24 cellular contexts compared by ENCODE assay signal in genomic region chr13:51500687-51501086, GRCh38.
"Had no signal": no experiment of that assay in that cellular context is flagged by ENCODE, and none has a peak within 500 bp of the region (broad histone marks: within the 10 kb centered on the region; RNA-seq: fewer than 3 reads in every experiment).

No MANE protein-coding gene starts in this region.

- H3K4me1 ChIP-seq: foreskin keratinocyte, lower lobe of right lung, parathyroid adenoma, psoas muscle, spleen had no signal

- H3K27me3 ChIP-seq: adrenal gland, brain microvascular endothelial cell, foreskin keratinocyte, spleen had no signal

- H3K9me3 ChIP-seq: heart right ventricle, lower lobe of right lung, psoas muscle, spleen, thoracic aorta had no signal

- H3K36me3 ChIP-seq: adrenal gland, brain microvascular endothelial cell, heart right ventricle, lower lobe of right lung, spleen, thoracic aorta had no signal

- H3K9ac ChIP-seq: parathyroid adenoma had no signal

- DNase-seq: activated CD4-positive, alpha-beta memory T cell treated with anti-CD3 and anti-CD28 coated beads for 36 hours; activated CD4-positive, alpha-beta T cell treated with anti-CD3 and anti-CD28 coated beads, Interleukin-2, amount 10 ng/mL, durations not matched to agents 24 days and 14 days; activated CD4-positive, CD25-positive, alpha-beta regulatory T cell treated with anti-CD3 and anti-CD28 coated beads, Interleukin-2, amount 50 U/mL, for 72 hours; activated CD8-positive, alpha-beta memory T cell treated with anti-CD3 and anti-CD28 coated beads, Interleukin-2, amount 50 U/mL, for 4 hours; activated effector memory CD4-positive, alpha-beta T cell treated with Interleukin-2 at 50 U/mL for 16 hours; activated naive CD4-positive, alpha-beta T cell treated with Interleukin-2 at 50 U/mL for 16 hours; activated naive CD8-positive, alpha-beta T cell treated with anti-CD3 and anti-CD28 coated beads for 36 hours; activated T-cell treated with anti-CD3 and anti-CD28 coated beads, Interleukin-2, amount 50 U/mL, for 4 hours; adrenal gland; aorta; brain microvascular endothelial cell; central memory CD4-positive, alpha-beta T cell; foreskin keratinocyte; heart right ventricle; lower lobe of right lung; mesenchymal stem cell; naive thymus-derived CD8-positive, alpha-beta T cell; nucleus accumbens; psoas muscle; spleen; stimulated activated naive CD4-positive, alpha-beta T cell treated with Interleukin-2 at 50 U/mL for 16 hours; trophoblast cell had no signal

- ATAC-seq: activated T-cell treated with anti-CD3 and anti-CD28 coated beads, Interleukin-2, amount 50 U/mL, for 4 hours; foreskin keratinocyte; lower lobe of right lung; naive thymus-derived CD8-positive, alpha-beta T cell; psoas muscle had no signal

- H3K4me3 ChIP-seq: adrenal gland, heart right ventricle, lower lobe of right lung, psoas muscle, spleen, thoracic aorta had no signal

- H3K27ac ChIP-seq: adrenal gland, brain microvascular endothelial cell, foreskin keratinocyte, heart right ventricle, lower lobe of right lung, parathyroid adenoma, psoas muscle, spleen, thoracic aorta had no signal
